Comparison of ENCODE assay signal across 26 cellular contexts in the genomic region with DNA sequence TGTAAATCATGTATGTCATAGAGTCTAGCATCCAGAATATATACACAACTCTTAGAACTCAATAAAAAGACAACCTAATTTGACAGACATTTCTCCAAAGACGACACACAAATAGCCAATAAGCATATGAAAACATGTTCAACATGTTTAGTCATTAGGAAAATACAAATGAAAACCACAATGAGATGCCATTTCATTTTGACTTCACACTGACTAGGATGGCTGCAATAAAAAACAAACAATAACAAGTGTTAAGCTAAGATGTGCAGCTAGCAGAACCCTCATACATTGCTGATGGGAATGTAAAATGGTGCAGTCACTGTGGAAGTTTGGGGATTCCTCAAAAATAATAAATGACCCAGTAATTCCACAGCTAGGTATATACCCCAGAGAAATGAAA. TPM values are rescaled to one million over a fixed set of nuclear protein-coding genes. Genes with fewer than 3 reads are reported as not detected.
DNase-seq lines count a peak whose midpoint lies in the region; ATAC-seq and TF ChIP-seq lines count a peak whose summit lies in the region.
"Had no signal": no experiment of that assay in that cellular context is flagged by ENCODE, and none has a peak within 500 bp of the region (broad histone marks: within the 10 kb centered on the region; RNA-seq: fewer than 3 reads in every experiment).

No MANE protein-coding gene starts in this region.

- no peak for TF ChIP-seq CTCF in activated CD8-positive, alpha-beta T cell treated with anti-CD3 and anti-CD28 coated beads for 36 hours (IDR thresholded peaks at IDR 0.05)
- no peak for TF ChIP-seq CTCF in mesothelial cell of epicardium (IDR thresholded peaks at IDR 0.05; ENCODE audit: unreplicated experiment)

- H3K36me3 Mint-ChIP-seq in T-helper 1 cell treated with Interleukin-12 subunit alpha and Interleukin-12 subunit beta and Interleukin-4 antibody, amounts not matched to agents 30 μg/mL and 1 μg/mL, for 36 hours (ENCODE audit: low read depth), result peaks cover 61% of the 10 kb centered on the region
- peaks cover 59% of the 10 kb centered on the region for H3K36me3 Mint-ChIP-seq in CD4-positive, CD25-positive, alpha-beta regulatory T cell
- H3K36me3 Mint-ChIP-seq in activated CD8-positive, alpha-beta T cell treated with anti-CD3 and anti-CD28 coated beads for 36 hours (ENCODE audit: low read depth), result peaks cover 59% of the 10 kb centered on the region
- H3K36me3 Mint-ChIP-seq in effector memory CD8-positive, alpha-beta T cell (ENCODE audit: insufficient read depth), result peaks cover 74% of the 10 kb centered on the region
- H3K36me3 Mint-ChIP-seq in mesothelial cell of epicardium, result peaks cover 55% of the 10 kb centered on the region

- H3K27ac ChIP-seq in CD4-positive, CD25-positive, alpha-beta regulatory T cell (ENCODE audit: insufficient read depth, low read length, poor library complexity, severe bottlenecking), result no peak overlapping the region
- H3K27ac ChIP-seq: 22Rv1, BLaER1, HL-60 had no signal

- H3K27me3 Mint-ChIP-seq in T-helper 1 cell treated with Interleukin-12 subunit alpha and Interleukin-12 subunit beta and Interleukin-4 antibody, amounts not matched to agents 30 μg/mL and 1 μg/mL, for 36 hours (ENCODE audit: low read depth), result no peaks in the 10 kb centered on the region
- no peaks in the 10 kb centered on the region for H3K27me3 Mint-ChIP-seq in CD4-positive, CD25-positive, alpha-beta regulatory T cell
- H3K27me3 Mint-ChIP-seq in activated CD8-positive, alpha-beta T cell treated with anti-CD3 and anti-CD28 coated beads for 36 hours, result no peaks in the 10 kb centered on the region
- no peaks in the 10 kb centered on the region for H3K27me3 Mint-ChIP-seq in effector memory CD8-positive, alpha-beta T cell
- H3K27me3 Mint-ChIP-seq in mesothelial cell of epicardium (ENCODE audit: low read depth), result no peaks in the 10 kb centered on the region

- no peaks in the 10 kb centered on the region for H3K4me1 ChIP-seq in CD4-positive, CD25-positive, alpha-beta regulatory T cell (ENCODE audit: control insufficient read depth, insufficient read depth, low read length, poor library complexity, severe bottlenecking)

- POLR2A ChIA-PET in activated CD8-positive, alpha-beta T cell treated with anti-CD3 and anti-CD28 coated beads for 36 hours (lab: Charles Lee), result interaction anchor here (1.8 kb wide), 1 partner anchor 10 kb away, joined by 6 read pairs; no protein-coding TSS in a partner anchor

- peaks cover 21% of the 10 kb centered on the region for H3K4me1 Mint-ChIP-seq in T-helper 1 cell treated with Interleukin-12 subunit alpha and Interleukin-12 subunit beta and Interleukin-4 antibody, amounts not matched to agents 30 μg/mL and 1 μg/mL, for 36 hours (ENCODE audit: low read depth)
- H3K4me1 Mint-ChIP-seq in CD4-positive, CD25-positive, alpha-beta regulatory T cell, result peaks cover 14 to 73% (median 55%) of the 10 kb centered on the region in 4 donors
- H3K4me1 Mint-ChIP-seq in activated CD8-positive, alpha-beta T cell treated with anti-CD3 and anti-CD28 coated beads for 36 hours (ENCODE audit: low read depth), result peaks cover 49% of the 10 kb centered on the region
- H3K4me1 Mint-ChIP-seq in effector memory CD8-positive, alpha-beta T cell (ENCODE audit: low read depth in 2 of 2), result peaks cover 29 to 62% of the 10 kb centered on the region in 2 donors
- H3K4me1 Mint-ChIP-seq in mesothelial cell of epicardium, result no peaks in the 10 kb centered on the region

- peaks cover 46% of the 10 kb centered on the region for H3K36me3 ChIP-seq in CD4-positive, CD25-positive, alpha-beta regulatory T cell (ENCODE audit: control insufficient read depth, insufficient read depth, low read length)

- intact Hi-C loops in activated CD8-positive, alpha-beta T cell treated with anti-CD3 and anti-CD28 coated beads for 36 hours (cut with micrococcal nuclease), result no loop called here

- H3K4me3 Mint-ChIP-seq in T-helper 1 cell treated with Interleukin-12 subunit alpha and Interleukin-12 subunit beta and Interleukin-4 antibody, amounts not matched to agents 30 μg/mL and 1 μg/mL, for 36 hours, result no peak overlapping the region
- H3K4me3 Mint-ChIP-seq in CD4-positive, CD25-positive, alpha-beta regulatory T cell, result no peak overlapping the region
- H3K4me3 Mint-ChIP-seq in activated CD8-positive, alpha-beta T cell treated with anti-CD3 and anti-CD28 coated beads for 36 hours, result no peak overlapping the region
- H3K4me3 Mint-ChIP-seq in effector memory CD8-positive, alpha-beta T cell, result no peak overlapping the region
- no peak overlapping the region for H3K4me3 Mint-ChIP-seq in mesothelial cell of epicardium
- H3K4me3 Mint-ChIP-seq: CD8-positive, alpha-beta T cell; GM23338 had no signal

- peaks cover 16% of the 10 kb centered on the region for H3K9me3 Mint-ChIP-seq in T-helper 1 cell treated with Interleukin-12 subunit alpha and Interleukin-12 subunit beta and Interleukin-4 antibody, amounts not matched to agents 30 μg/mL and 1 μg/mL, for 36 hours
- peaks cover 0 to 8% (median 1%) of the 10 kb centered on the region in 7 donors for H3K9me3 Mint-ChIP-seq in CD4-positive, CD25-positive, alpha-beta regulatory T cell
- H3K9me3 Mint-ChIP-seq in activated CD8-positive, alpha-beta T cell treated with anti-CD3 and anti-CD28 coated beads for 36 hours, result peaks cover 4% of the 10 kb centered on the region
- peaks cover 2 to 8% of the 10 kb centered on the region in 2 donors for H3K9me3 Mint-ChIP-seq in effector memory CD8-positive, alpha-beta T cell
- peaks cover 22% of the 10 kb centered on the region for H3K9me3 Mint-ChIP-seq in mesothelial cell of epicardium

- CTCF ChIA-PET in activated CD8-positive, alpha-beta T cell treated with anti-CD3 and anti-CD28 coated beads for 36 hours (lab: Charles Lee), result interaction anchor here (1.0 to 1.4 kb wide), 3 partner anchors 44 to 91 kb away, joined by 3 to 5 read pairs (median 4); no protein-coding TSS in a partner anchor

- peak overlapping the region; percentile 8 for H3K27ac Mint-ChIP-seq in T-helper 1 cell treated with Interleukin-12 subunit alpha and Interleukin-12 subunit beta and Interleukin-4 antibody, amounts not matched to agents 30 μg/mL and 1 μg/mL, for 36 hours
- H3K27ac Mint-ChIP-seq in CD4-positive, CD25-positive, alpha-beta regulatory T cell, result peak overlapping the region in 2 of 3 donors; percentile 9 to 72
- peak overlapping the region; percentile 25 for H3K27ac Mint-ChIP-seq in activated CD8-positive, alpha-beta T cell treated with anti-CD3 and anti-CD28 coated beads for 36 hours
- peak overlapping the region; percentile 33 to 53 for H3K27ac Mint-ChIP-seq in effector memory CD8-positive, alpha-beta T cell
- H3K27ac Mint-ChIP-seq in mesothelial cell of epicardium, result no peak overlapping the region
- H3K27ac Mint-ChIP-seq: GM23338 had no signal

- no peak for ATAC-seq in CD4-positive, CD25-positive, alpha-beta regulatory T cell (ENCODE audit: low read depth in 2 of 2)
- peak; percentile 27 for ATAC-seq in activated CD8-positive, alpha-beta T cell treated with anti-CD3 and anti-CD28 coated beads for 36 hours
- no peak for ATAC-seq in effector memory CD8-positive, alpha-beta T cell (replicated peaks)
- ATAC-seq: CD8-positive, alpha-beta T cell; GM23338; HCT116; Panc1 had no signal

- no peaks in the 10 kb centered on the region for H3K9me3 ChIP-seq in CD4-positive, CD25-positive, alpha-beta regulatory T cell (ENCODE audit: control insufficient read depth in 2 of 2, low read length in 2 of 2)

- DNase-seq in T-helper 1 cell, result no peak
- DNase-seq in CD4-positive, CD25-positive, alpha-beta regulatory T cell, result no peak
- DNase-seq in activated CD8-positive, alpha-beta T cell treated with anti-CD3 and anti-CD28 coated beads for 36 hours, result no peak
- no peak for DNase-seq in effector memory CD8-positive, alpha-beta T cell
- DNase-seq in NCI-H1436 treated with DMSO at 0.1 percent for 48 hours (lab: John Stamatoyannopoulos, UW), result no peak
- DNase-seq in mesothelial cell of epicardium (ENCODE audit: low spot score in 2 of 2, unreplicated experiment in 2 of 2), result no peak
- no peak for DNase-seq in stimulated activated CD4-positive, alpha-beta T cell treated with anti-CD3 and anti-CD28 coated beads, Interleukin-1b, Interleukin-23, amount 100 ng/mL, for 48 hours
- DNase-seq: ACHN; Calu3; CD8-positive, alpha-beta T cell; DMS153; KBM-7; NCI-H1092; NCI-H1436; NCI-H1930; NCI-H226; NCI-H510A treated with DMSO at 0.1 percent for 48 hours; NCI-H748 treated with DMSO at 0.1 percent for 48 hours; NK-92 treated with Interleukin-12 subunit alpha and Interleukin-12 subunit beta, amount 100 ng/mL, for 24 hours had no signal

- no peaks in the 10 kb centered on the region for H3K27me3 ChIP-seq in CD4-positive, CD25-positive, alpha-beta regulatory T cell (ENCODE audit: control insufficient read depth, insufficient read depth, low read length)
- H3K27me3 ChIP-seq: BLaER1 had no signal

- H3K4me3 ChIP-seq in CD4-positive, CD25-positive, alpha-beta regulatory T cell (ENCODE audit: low read depth, low read length), result no peak overlapping the region
- H3K4me3 ChIP-seq: BLaER1, GM23338 had no signal

RNA-seq across cellular contexts. Expression of a gene that starts 16.4 kb away (rescaled TPM):
- 71.5 TPM for total RNA-seq in CD4-positive, CD25-positive, alpha-beta regulatory T cell
- polyA plus RNA-seq in CD4-positive, CD25-positive, alpha-beta regulatory T cell, result 10 to 100 TPM; 21.6 to 27.7 (median 24.6) TPM
- total RNA-seq in activated CD8-positive, alpha-beta T cell treated with anti-CD3 and anti-CD28 coated beads for 36 hours, result 10 to 100 TPM; 68.6 to 71.5 TPM
- total RNA-seq in mesothelial cell of epicardium, result 84.6 to 90.0 TPM (median 85.9 TPM) in 3 replicates
